14 cellular contexts compared by ENCODE assay signal in genomic region chr1:225349826-225350225, GRCh38.
DNase-seq lines count a peak whose midpoint lies in the region; ATAC-seq, FAIRE-seq and TF ChIP-seq lines count a peak whose summit lies in the region.
"Had no signal": no experiment of that assay in that cellular context is flagged by ENCODE, and none has a peak within 500 bp of the region (broad histone marks: within the 10 kb centered on the region; RNA-seq: fewer than 3 reads in every experiment).

No MANE protein-coding gene starts in this region.

- H2AK5ac ChIP-seq in neuronal stem cell (ENCODE audit: low read depth, low read length) = no peak overlapping the region
- H2AK5ac ChIP-seq in trophoblast cell (ENCODE audit: low read length) = no peak overlapping the region

- no peak overlapping the region for H3K14ac ChIP-seq in neuronal stem cell (ENCODE audit: low read length)
- no peak overlapping the region for H3K14ac ChIP-seq in trophoblast cell (ENCODE audit: low read length)

- H3K27ac ChIP-seq in RWPE2 (ENCODE audit: poor library complexity, severe bottlenecking) (peak overlapping the region; percentile 27), neuronal stem cell (replicated peaks; ENCODE audit: low read length) (no peak overlapping the region), trophoblast cell (ENCODE audit: low read depth, low read length) (no peak overlapping the region)

- TF ChIP-seq CTCF in D721Med (IDR thresholded peaks at IDR 0.05; ENCODE audit: insufficient read depth, missing control alignments) (no peak), RWPE2 (IDR thresholded peaks at IDR 0.05; ENCODE audit: poor library complexity, severe bottlenecking) (no peak), epithelial cell of esophagus (IDR thresholded peaks at IDR 0.05; ENCODE audit: insufficient read depth, low read depth, low read length, missing control alignments) (no peak)

- H2AFZ ChIP-seq in neuronal stem cell (ENCODE audit: low read length) = peak overlapping the region; percentile 30
- no peak overlapping the region for H2AFZ ChIP-seq in trophoblast cell (ENCODE audit: insufficient read depth, low read length, poor library complexity)

- H2BK12ac ChIP-seq in neuronal stem cell (ENCODE audit: low read length) = no peak overlapping the region
- H2BK12ac ChIP-seq in trophoblast cell (ENCODE audit: low read length) = no peak overlapping the region

- no peak overlapping the region for H3K9ac ChIP-seq in neuronal stem cell (ENCODE audit: low read depth, low read length, poor library complexity)
- no peak overlapping the region for H3K9ac ChIP-seq in trophoblast cell (ENCODE audit: low read length)

- H2BK5ac ChIP-seq in neuronal stem cell (ENCODE audit: low read length) (no peak overlapping the region), trophoblast cell (ENCODE audit: low read depth, low read length, poor library complexity) (no peak overlapping the region)

- H3K4ac ChIP-seq in neuronal stem cell (ENCODE audit: low read length) (no peak overlapping the region), trophoblast cell (ENCODE audit: low read depth, low read length) (no peak overlapping the region)

- H3K23ac ChIP-seq in neuronal stem cell (ENCODE audit: low read depth, low read length, poor library complexity) (no peak overlapping the region), trophoblast cell (ENCODE audit: low read length) (no peak overlapping the region)

- H3K36me3 ChIP-seq in RWPE2 (ENCODE audit: low read depth) (no peaks in the 10 kb centered on the region), neuronal stem cell (replicated peaks in 1 of 2; ENCODE audit: control insufficient read depth in 2 of 2, insufficient read depth in 2 of 2, low read length in 2 of 2) (no peaks in the 10 kb centered on the region), trophoblast cell (ENCODE audit: control insufficient read depth in 1 of 2, insufficient read depth in 2 of 2, low read length in 2 of 2) (no peaks in the 10 kb centered on the region)

- H3K79me1 ChIP-seq in neuronal stem cell (ENCODE audit: low read depth, low read length) (no peaks in the 10 kb centered on the region), trophoblast cell (ENCODE audit: low read length) (no peaks in the 10 kb centered on the region)

- H3K4me2 ChIP-seq in neuronal stem cell (ENCODE audit: insufficient read depth, low read length, poor library complexity, severe bottlenecking) (no peak overlapping the region), trophoblast cell (ENCODE audit: low read length) (no peak overlapping the region)

- FAIRE-seq in D721Med (lab: Jason Lieb, UNC) = peak; percentile 87
- FAIRE-seq: GM18507 had no signal

- H2BK120ac ChIP-seq in neuronal stem cell (ENCODE audit: low read depth, low read length) (no peak overlapping the region), trophoblast cell (ENCODE audit: insufficient read depth, low read length, poor library complexity) (no peak overlapping the region)

- no peak overlapping the region for H2BK15ac ChIP-seq in neuronal stem cell (ENCODE audit: low read length)

- peaks cover 10% of the 10 kb centered on the region for H3K4me1 ChIP-seq in RWPE2 (ENCODE audit: insufficient read depth, poor library complexity, severe bottlenecking)
- peaks cover 0 to 10% of the 10 kb centered on the region in 2 donors for H3K4me1 ChIP-seq in neuronal stem cell (ENCODE audit: control insufficient read depth in 2 of 2, insufficient read depth in 1 of 2, low read depth in 1 of 2, low read length in 2 of 2)
- no peaks in the 10 kb centered on the region for H3K4me1 ChIP-seq in trophoblast cell (ENCODE audit: control insufficient read depth in 1 of 2, insufficient read depth in 2 of 2, low read length in 2 of 2)

- no peak overlapping the region for H4K91ac ChIP-seq in neuronal stem cell (ENCODE audit: low read depth, low read length, poor library complexity)
- no peak overlapping the region for H4K91ac ChIP-seq in trophoblast cell (ENCODE audit: low read depth, low read length)

- H3K79me2 ChIP-seq in trophoblast cell (ENCODE audit: control insufficient read depth, insufficient read depth, low read length, poor library complexity) = no peaks in the 10 kb centered on the region

- in situ Hi-C loops in G401 (cut with HindIII; ENCODE audit: low sequenced_read_pairs) = no loop called here

- no peaks in the 10 kb centered on the region for H3K9me3 ChIP-seq in RWPE2 (ENCODE audit: severe bottlenecking)
- no peaks in the 10 kb centered on the region for H3K9me3 ChIP-seq in neuronal stem cell (replicated peaks in 1 of 2; ENCODE audit: control insufficient read depth in 2 of 2, insufficient read depth in 1 of 2, low read depth in 1 of 2, low read length in 2 of 2)
- no peaks in the 10 kb centered on the region for H3K9me3 ChIP-seq in trophoblast cell (ENCODE audit: insufficient read depth, low read depth, low read length)

- H4K8ac ChIP-seq in neuronal stem cell (ENCODE audit: low read depth, low read length) (no peak overlapping the region), trophoblast cell (ENCODE audit: low read depth, low read length) (no peak overlapping the region)

- WGBS in neuronal stem cell (ENCODE audit: extremely low coverage in 2 of 2, insufficient read length in 2 of 2, insufficient replicate concordance in 1 of 2), 2 donors = no CpG with 5 or more reads among the region's 2 CpGs
- no CpG with 5 or more reads among the region's 2 CpGs for WGBS in trophoblast cell (ENCODE audit: extremely low coverage, insufficient coverage, insufficient read length)

- no peak overlapping the region for H4K12ac ChIP-seq in trophoblast cell (ENCODE audit: low read depth, low read length)

- intact Hi-C loops in posterior vena cava (cut with DNase I) = no loop called here

- no peak overlapping the region for H3K4me3 ChIP-seq in RWPE2 (ENCODE audit: severe bottlenecking)
- H3K4me3 ChIP-seq in epithelial cell of esophagus (ENCODE audit: low read length) = no peak overlapping the region
- no peak overlapping the region for H3K4me3 ChIP-seq in neuronal stem cell (ENCODE audit: low read length in 2 of 2)
- no peak overlapping the region for H3K4me3 ChIP-seq in trophoblast cell (ENCODE audit: low read depth, low read length)

- ATAC-seq in RWPE2 (ENCODE audit: low read depth) = peak; percentile 66; the same call in 2 of the 3 replicates
- ATAC-seq: CD8-positive, alpha-beta T cell had no signal

- DNase-seq in D721Med (ENCODE audit: insufficient read length, low spot score) = no peak
- no peak for DNase-seq in RWPE2 (ENCODE audit: low spot score)
- peak; percentile 79 for DNase-seq in epithelial cell of esophagus (ENCODE audit: low read depth)
- no peak for DNase-seq in neuronal stem cell (ENCODE audit: low spot score)
- DNase-seq in trophoblast cell = no peak
- DNase-seq in posterior vena cava (ENCODE audit: low spot score) = no peak
- DNase-seq in G401 (ENCODE audit: low spot score) = no peak
- DNase-seq: CD8-positive, alpha-beta T cell; COR-L47; DND-41; GF-D8; GOT3; H9 had no signal

- H3K18ac ChIP-seq in neuronal stem cell (ENCODE audit: low read length) = no peak overlapping the region
- H3K18ac ChIP-seq in trophoblast cell (ENCODE audit: low read length) = no peak overlapping the region

- H3K27me3 ChIP-seq in RWPE2 (ENCODE audit: insufficient read depth, poor library complexity, severe bottlenecking) (no peaks in the 10 kb centered on the region), neuronal stem cell (ENCODE audit: control insufficient read depth in 3 of 3, insufficient read depth in 3 of 3, low read depth in 1 of 3, low read length in 3 of 3) (no peaks in the 10 kb centered on the region), trophoblast cell (ENCODE audit: insufficient read depth, low read length) (no peaks in the 10 kb centered on the region)
